In the genomic region with DNA sequence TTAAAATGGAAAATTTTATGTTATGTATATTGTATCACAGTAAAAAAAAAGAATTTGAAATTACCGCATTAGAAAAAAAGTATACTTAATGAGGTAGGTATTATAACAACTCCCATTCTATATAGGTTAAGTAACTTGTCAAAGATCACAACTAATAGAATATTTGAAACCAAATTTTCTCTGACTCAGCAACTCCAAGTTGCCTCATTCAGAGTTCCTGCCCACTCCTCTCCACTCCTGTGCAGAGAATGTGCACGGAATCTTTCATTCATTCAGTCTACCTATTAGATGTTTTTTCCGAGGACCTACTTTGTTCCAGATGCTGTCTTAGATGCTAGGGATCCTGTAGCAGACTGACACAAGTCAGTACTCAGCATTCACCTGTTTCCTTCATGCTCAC, we compare ENCODE assay signal across 26 cellular contexts. TPM values are rescaled to one million over a fixed set of nuclear protein-coding genes. Genes with fewer than 3 reads are reported as not detected.
DNase-seq lines count a peak whose midpoint lies in the region; ATAC-seq, FAIRE-seq and TF ChIP-seq lines count a peak whose summit lies in the region.
"Had no signal": no experiment of that assay in that cellular context is flagged by ENCODE, and none has a peak within 500 bp of the region (broad histone marks: within the 10 kb centered on the region; RNA-seq: fewer than 3 reads in every experiment).

No MANE protein-coding gene starts in this region.

- no peak overlapping the region for H3K4me3 ChIP-seq in A549
- H3K4me3 ChIP-seq in K562: no peak overlapping the region
- peak overlapping the region in 1 of 59 donors; percentile 3 for H3K4me3 ChIP-seq in dorsolateral prefrontal cortex
- no peak overlapping the region for H3K4me3 ChIP-seq in pancreas
- H3K4me3 ChIP-seq: BLaER1 treated with 17β-estradiol and CSF1 and Interleukin-3, amounts not matched to agents 10 nM and 100 nM; GM23248 had no signal

- H3K4me1 ChIP-seq in A549: no peaks in the 10 kb centered on the region
- peaks cover 0 to 22% of the 10 kb centered on the region in 2 experiments; a peak in 4 of 5 replicates for H3K4me1 ChIP-seq in K562 (replicated peaks in 1 of 2; ENCODE audit: control insufficient read depth in 2 of 2, insufficient read depth in 2 of 2, low read length in 2 of 2)
- H3K4me1 ChIP-seq in pancreas: no peaks in the 10 kb centered on the region
- H3K4me1 ChIP-seq: BLaER1 treated with 17β-estradiol and CSF1 and Interleukin-3, amounts not matched to agents 10 nM and 100 nM had no signal

- no peaks in the 10 kb centered on the region for H4K20me1 ChIP-seq in K562 (replicated peaks; ENCODE audit: control insufficient read depth, insufficient read depth, low read length)
- H4K20me1 ChIP-seq: BLaER1 treated with 17β-estradiol and CSF1 and Interleukin-3, amounts not matched to agents 10 nM and 100 nM had no signal

- DNase-seq in A549 (ENCODE audit: low read depth in 1 of 2, low spot score in 1 of 2) (no peak), K562 (ENCODE audit: extremely low read depth in 1 of 4, low spot score in 3 of 4) (no peak), dorsolateral prefrontal cortex (no peak), nephron progenitor cell (no peak), pancreas (no peak)
- DNase-seq in activated naive CD4-positive, alpha-beta T cell treated with anti-CD3 and anti-CD28 coated beads for 36 hours: no peak
- DNase-seq: ACHN; AML-193; BE2C; CD4-positive, alpha-beta T cell; CD8-positive, alpha-beta memory T cell; DMS 273 treated with DMSO at 0.1 percent for 48 hours; DMS79; EL; GF-D8; GM23248; H7; HCEC 1CT had no signal

- ATAC-seq in A549: no peak
- ATAC-seq in K562: no peak
- ATAC-seq in pancreas: no peak

- POLR2A ChIA-PET in A549 (lab: Yijun Ruan, JAX): no interaction called here
- POLR2A ChIA-PET in K562 (lab: Yijun Ruan, JAX): no interaction called here

- no peaks in the 10 kb centered on the region for H3K79me2 ChIP-seq in K562 (ENCODE audit: control insufficient read depth, insufficient read depth, low read length)

- TF ChIP-seq POLR2A in A549 (IDR thresholded peaks at IDR 0.05; ENCODE audit: low read length) (no peak), K562 (conservative IDR thresholded peaks at IDR 0.05) (no peak)

- in situ Hi-C loops in K562 (cut with MboI): loop anchor here (25.0 kb wide), 2 partner anchors 610 to 860 kb away; no protein-coding TSS in a partner anchor

- peaks cover 8% of the 10 kb centered on the region for H3K27me3 Mint-ChIP-seq in nephron progenitor cell (ENCODE audit: low read depth, poor library complexity)
- H3K27me3 Mint-ChIP-seq in activated naive CD4-positive, alpha-beta T cell treated with anti-CD3 and anti-CD28 coated beads for 36 hours (ENCODE audit: low read depth): no peaks in the 10 kb centered on the region

- BruUV-seq in K562 (replicated peaks; lab: Mats Ljungman, UMichigan): no TSS peak

- H3K27ac ChIP-seq in A549 (no peak overlapping the region), K562 (ENCODE audit: extremely low read depth, low read depth, low read length) (no peak overlapping the region), dorsolateral prefrontal cortex (peak overlapping the region in 55 of 59 donors; percentile 16 to 88 (median 71)), temporal lobe (ENCODE audit: low read depth, low read length) (peak overlapping the region; percentile 80), pancreas (no peak overlapping the region)
- H3K27ac ChIP-seq: 22Rv1; BLaER1 treated with 17β-estradiol and CSF1 and Interleukin-3, amounts not matched to agents 10 nM and 100 nM; GM23248 had no signal

- H3K36me3 ChIP-seq in K562 (ENCODE audit: control insufficient read depth, insufficient read depth, low read length) (no peaks in the 10 kb centered on the region), pancreas (no peaks in the 10 kb centered on the region)
- H3K36me3 ChIP-seq: BE2C; BLaER1 treated with 17β-estradiol and CSF1 and Interleukin-3, amounts not matched to agents 10 nM and 100 nM had no signal

- TF ChIP-seq RAD21 in A549 (conservative IDR thresholded peaks at IDR 0.05 in 1 of 2, IDR thresholded peaks at IDR 0.05 in 1 of 2) (no peak), K562 (CRISPR knock-in tag; conservative IDR thresholded peaks at IDR 0.05 in 1 of 2, IDR thresholded peaks at IDR 0.05 in 1 of 2) (no peak)

- TF ChIP-seq CTCF in A549 (IDR thresholded peaks at IDR 0.05): no peak
- no peak for TF ChIP-seq CTCF in K562 (IDR thresholded peaks at IDR 0.05 in 2 of 3, conservative IDR thresholded peaks at IDR 0.05 in 1 of 3; ENCODE audit: insufficient read depth in 2 of 3, low read depth in 1 of 3, low read length in 3 of 3)
- TF ChIP-seq CTCF in dorsolateral prefrontal cortex (IDR thresholded peaks at IDR 0.05 in 54 of 56, conservative IDR thresholded peaks at IDR 0.05 in 2 of 56; ENCODE audit: low read depth in 1 of 56, partially characterized antibody in 56 of 56): no peak
- no peak for TF ChIP-seq CTCF in nephron progenitor cell (IDR thresholded peaks at IDR 0.05)
- TF ChIP-seq CTCF in pancreas (IDR thresholded peaks at IDR 0.05): no peak

- no peaks in the 10 kb centered on the region for H3K36me3 Mint-ChIP-seq in nephron progenitor cell (ENCODE audit: low read depth)
- no peaks in the 10 kb centered on the region for H3K36me3 Mint-ChIP-seq in activated naive CD4-positive, alpha-beta T cell treated with anti-CD3 and anti-CD28 coated beads for 36 hours (ENCODE audit: low read depth)
- H3K36me3 Mint-ChIP-seq: CD14-positive monocyte; CD8-positive, alpha-beta memory T cell had no signal

- H3K4me2 ChIP-seq in A549 (no peak overlapping the region), K562 (ENCODE audit: insufficient read depth, low read length) (no peak overlapping the region)
- H3K4me2 ChIP-seq: BLaER1 treated with 17β-estradiol and CSF1 and Interleukin-3, amounts not matched to agents 10 nM and 100 nM had no signal

- FAIRE-seq in A549 (lab: Jason Lieb, UNC): no peak
- no peak for FAIRE-seq in K562 (lab: Jason Lieb, UNC)
- no peak for FAIRE-seq in pancreas (lab: Jason Lieb, UNC)
- FAIRE-seq: A204.1, D721Med, GM12891, H1 had no signal

- H3K27ac Mint-ChIP-seq in nephron progenitor cell: no peak overlapping the region
- H3K27ac Mint-ChIP-seq in activated naive CD4-positive, alpha-beta T cell treated with anti-CD3 and anti-CD28 coated beads for 36 hours: no peak overlapping the region
- H3K27ac Mint-ChIP-seq: CD14-positive monocyte; CD4-positive, alpha-beta T cell; CD8-positive, alpha-beta memory T cell had no signal

- WGBS in A549 (ENCODE audit: missing lambda C conversion rate): 70% methylated on average over 3 of the region's 3 CpGs
- 64% methylated on average over 3 of the region's 3 CpGs for WGBS in K562 (ENCODE audit: insufficient coverage, low coverage, missing lambda C conversion rate)
- WGBS in pancreas, 2 donors: 83 to 87% methylated on average over 3 of the region's 3 CpGs

- CTCF ChIA-PET in A549 (lab: Yijun Ruan, JAX): interaction anchor here (0.7 to 2.2 kb wide), 3 partner anchors 12 to 314 kb away, joined by 3 to 10 read pairs (median 4); no protein-coding TSS in a partner anchor
- CTCF ChIA-PET in K562 (lab: Yijun Ruan, JAX; ENCODE audit: low intra/inter-chr PET ratio): no interaction called here
- CTCF ChIA-PET in activated naive CD4-positive, alpha-beta T cell treated with anti-CD3 and anti-CD28 coated beads for 36 hours (lab: Charles Lee): interaction anchor here (0.6 to 2.2 kb wide), 2 partner anchors 12 to 19 kb away, joined by 3 to 10 read pairs; no protein-coding TSS in a partner anchor

- H3K4me1 Mint-ChIP-seq in nephron progenitor cell: no peaks in the 10 kb centered on the region
- no peaks in the 10 kb centered on the region for H3K4me1 Mint-ChIP-seq in activated naive CD4-positive, alpha-beta T cell treated with anti-CD3 and anti-CD28 coated beads for 36 hours (ENCODE audit: low read depth)
- H3K4me1 Mint-ChIP-seq: CD8-positive, alpha-beta memory T cell had no signal

- H3K9me3 Mint-ChIP-seq in nephron progenitor cell: no peaks in the 10 kb centered on the region
- H3K9me3 Mint-ChIP-seq in activated naive CD4-positive, alpha-beta T cell treated with anti-CD3 and anti-CD28 coated beads for 36 hours: no peaks in the 10 kb centered on the region
- H3K9me3 Mint-ChIP-seq: CD14-positive monocyte; CD4-positive, alpha-beta T cell; CD8-positive, alpha-beta memory T cell had no signal

- H3K9me1 ChIP-seq in K562 (ENCODE audit: control insufficient read depth, insufficient read depth, low read length): no peaks in the 10 kb centered on the region

- H3K9ac ChIP-seq in K562 (ENCODE audit: insufficient read depth in 1 of 2, low read depth in 2 of 2, low read length in 2 of 2): no peak overlapping the region
- H3K9ac ChIP-seq: BLaER1 treated with 17β-estradiol and CSF1 and Interleukin-3, amounts not matched to agents 10 nM and 100 nM; GM23248 had no signal

- H3K9me3 ChIP-seq in A549: no peaks in the 10 kb centered on the region
- no peaks in the 10 kb centered on the region for H3K9me3 ChIP-seq in K562 (replicated peaks; ENCODE audit: control insufficient read depth, insufficient read depth, low read depth, low read length)
- H3K9me3 ChIP-seq in pancreas: no peaks in the 10 kb centered on the region
- H3K9me3 ChIP-seq: BE2C; BLaER1 treated with 17β-estradiol and CSF1 and Interleukin-3, amounts not matched to agents 10 nM and 100 nM had no signal

- intact Hi-C loops in K562 (cut with micrococcal nuclease) (no loop called here), dorsolateral prefrontal cortex (cut with DNase I) (no loop called here), pancreas (cut with DNase I) (no loop called here)
- intact Hi-C loops in activated naive CD4-positive, alpha-beta T cell treated with anti-CD3 and anti-CD28 coated beads for 36 hours (cut with micrococcal nuclease): no loop called here

- H3K27me3 ChIP-seq in K562 (ENCODE audit: control insufficient read depth in 2 of 2, insufficient read depth in 2 of 2, low read length in 2 of 2): no peaks in the 10 kb centered on the region
- no peaks in the 10 kb centered on the region for H3K27me3 ChIP-seq in dorsolateral prefrontal cortex
- no peaks in the 10 kb centered on the region for H3K27me3 ChIP-seq in pancreas
- H3K27me3 ChIP-seq: BE2C; BLaER1 treated with 17β-estradiol and CSF1 and Interleukin-3, amounts not matched to agents 10 nM and 100 nM had no signal

- H2AFZ ChIP-seq in K562 (ENCODE audit: low read depth, low read length): 0 out of 2 replicates have a peak overlapping the region, but pooled peaks have one; percentile 35
- H2AFZ ChIP-seq: GM23248 had no signal

- H3K4me3 Mint-ChIP-seq in nephron progenitor cell: no peak overlapping the region
- no peak overlapping the region for H3K4me3 Mint-ChIP-seq in activated naive CD4-positive, alpha-beta T cell treated with anti-CD3 and anti-CD28 coated beads for 36 hours
- H3K4me3 Mint-ChIP-seq: CD14-positive monocyte; CD4-positive, alpha-beta T cell; CD8-positive, alpha-beta memory T cell had no signal

- TF ChIP-seq EP300 in A549 (IDR thresholded peaks at IDR 0.05) (no peak), K562 (IDR thresholded peaks at IDR 0.05; ENCODE audit: low read length) (no peak)

RNA-seq across cellular contexts. Expression of gene SH3TC2, which starts 15.4 kb away (rescaled TPM):
- 0.06 and 0.17 TPM in 2 replicates for polyA plus RNA-seq in A549 (2011; rRNA removed)
- 0.08 and 0.09 TPM in 2 replicates for polyA plus RNA-seq in A549 (2012; cell fraction: cytosol; rRNA removed)
- 0.23 and 0.26 TPM in 2 replicates for polyA plus RNA-seq in A549 (2012; cell fraction: nucleus; rRNA removed)
- polyA plus RNA-seq in A549 (2017; fragmentation: RNase III; extraction: RNeasy Plus Mini Kit Qiagen cat#74134 plus additional on column Dnase treatment): 0.30 to 0.55 TPM (median 0.34 TPM) in 3 replicates
- polyA minus RNA-seq in A549 (2011; rRNA and poly(A)+ RNA removed): 0.41 and 0.54 TPM in 2 replicates
- 0.40 and 0.88 TPM in 2 replicates for total RNA-seq in K562 (2011; cell fraction: chromatin; rRNA removed; ENCODE audit: low replicate concordance)
- total RNA-seq in K562 (2011; cell fraction: nucleolus; rRNA removed): 0.17 and 0.26 TPM in 2 replicates
- total RNA-seq in K562 (2011; cell fraction: nucleoplasm; rRNA removed): 0.53 and 0.81 TPM in 2 replicates
- 0.41 and 0.59 TPM in 2 replicates for total RNA-seq in K562 (2014; rRNA removed)
- 0.41 and 0.62 TPM in 2 replicates for total RNA-seq in K562 (2014; rRNA removed; fragmentation: Illumina TruSeq; extraction: Trizol)
- 0.29 and 0.41 TPM in 2 replicates for total RNA-seq in K562 (2015; rRNA removed; fragmentation: Illumina TruSeq; extraction: Trizol)
- total RNA-seq in K562 (2021): 0.80 and 1.1 TPM in 2 replicates
- polyA plus RNA-seq in K562 (2011; rRNA removed): 0.03 and 0.61 TPM in 2 replicates
- 0.45 TPM in 1 of 2 replicates, not detected in the other for polyA plus RNA-seq in K562 (2011; cell fraction: cytosol; rRNA removed)
- polyA plus RNA-seq in K562 (2011; cell fraction: nucleus; rRNA removed): 1.6 TPM in 1 of 2 replicates, not detected in the other
- 0.62 and 0.64 TPM in 2 replicates for polyA plus RNA-seq in K562 (2012)
- 0.33 and 0.34 TPM in 2 replicates for polyA plus RNA-seq in K562 (2014; fragmentation: Illumina TruSeq; extraction: Trizol)
- under 1 TPM in 1 of 2 experiments, not detected in 1; 0.03 TPM for polyA plus RNA-seq in K562 (2014; fragmentation: Nextera tagmentation; extraction: Ambion mirVana)
- polyA plus RNA-seq in K562 (2014; rRNA removed): 0.20 and 0.52 TPM in 2 replicates
- polyA minus RNA-seq in K562 (2011; rRNA and poly(A)+ RNA removed): 0.42 and 0.74 TPM in 2 replicates
- 1.5 TPM in 1 of 2 replicates, not detected in the other for polyA minus RNA-seq in K562 (2011; cell fraction: cytosol; rRNA and poly(A)+ RNA removed)
- polyA minus RNA-seq in K562 (2011; cell fraction: nucleus; rRNA and poly(A)+ RNA removed): 0.67 TPM in 1 of 2 replicates, not detected in the other
- 100 to 1,000 TPM in 11 of 120 experiments, 10 to 100 TPM in 105, 1 to 10 TPM in 4; 8.0 to 212 (median 45.8) TPM for total RNA-seq in dorsolateral prefrontal cortex
- 0.49 TPM for total RNA-seq in temporal lobe
- 1 to 10 TPM in 1 of 6 donors, under 1 TPM in 5; 0.06 to 1.2 (median 0.27) TPM for total RNA-seq in pancreas
- under 1 TPM; 0.23 to 0.31 TPM for polyA plus RNA-seq in pancreas
- not detected for total RNA-seq in activated naive CD4-positive, alpha-beta T cell treated with anti-CD3 and anti-CD28 coated beads for 36 hours
- total RNA-seq: CD4-positive, alpha-beta T cell; CD8-positive, alpha-beta memory T cell; H7 had no signal
- polyA plus RNA-seq: CD8-positive, alpha-beta memory T cell had no signal

Comparison
In these comparisons a context has a peak if more than half of its experiments do, and no peak if none do; other contexts are left out.
1. H3K27ac ChIP-seq: peak in dorsolateral prefrontal cortex (55 of 59) and temporal lobe (single experiment); none in A549 (0 of 2), K562 (single experiment) and pancreas (0 of 4).
2. Of the 35 proteins assayed by ChIP-seq in both K562 and A549: peak only in K562: none; only in A549: MAFK; in both: none; in neither: 34.